In genomic region chr20:35284267-35284991, GRCh38 we compare ENCODE assay signal across 8 cellular contexts. TPM values are rescaled to one million over a fixed set of nuclear protein-coding genes. Genes with fewer than 3 reads are reported as not detected.
DNase-seq lines count a peak whose midpoint lies in the region; ATAC-seq, FAIRE-seq and TF ChIP-seq lines count a peak whose summit lies in the region.

Gene EIF6, minus strand, starts transcription at chr20:35284772. Its CDS starts 285 bp downstream, at chr20:35284487.

- BruUV-seq in HepG2 (replicated peaks; lab: Mats Ljungman, UMichigan) = no TSS peak

- peak within 1 kb of the TSS; percentile 95 for H3K27ac ChIP-seq in HepG2 (ENCODE audit: extremely low read length, insufficient read depth, low read length)

- H3K27me3 ChIP-seq in HepG2 (ENCODE audit: control insufficient read depth in 1 of 2, insufficient read depth in 2 of 2, low read length in 2 of 2) = peaks cover 0 to 2% of the 10 kb centered on the region in 2 experiments; a peak in 2 of 5 replicates

- H3K9me3 ChIP-seq in HepG2 (ENCODE audit: low read length) = no peaks in the 10 kb centered on the region

- no peak for DNase-seq in AG04449 (ENCODE audit: low read depth, low spot score)
- DNase-seq in NCI-H69 (lab: John Stamatoyannopoulos, UW) = peak; percentile 96
- DNase-seq in activated CD4-positive, alpha-beta T cell treated with anti-CD3 and anti-CD28 coated beads, Interleukin-2, amount 50 U/mL, for 1 hour = peak; percentile 55
- DNase-seq in dermis microvascular lymphatic vessel endothelial cell (ENCODE audit: low read depth in 2 of 2) = peak; percentile 50 to 82
- DNase-seq in HepG2 (ENCODE audit: low spot score) = peak; percentile 99
- DNase-seq in stimulated activated CD4-positive, alpha-beta T cell treated with anti-CD3 and anti-CD28 coated beads, Interleukin-4, amount 100 ng/mL, for 1 hour = peak; percentile 81

- peak within 1 kb of the TSS; percentile 62 for H2AFZ ChIP-seq in HepG2 (ENCODE audit: low read length)

- H3K36me3 ChIP-seq in HepG2 (replicated peaks in 1 of 2; ENCODE audit: control insufficient read depth in 1 of 2, insufficient read depth in 2 of 2, low read length in 2 of 2) = peaks cover 15 to 26% of the 10 kb centered on the region in 2 experiments

- H3K9ac ChIP-seq in HepG2 (ENCODE audit: insufficient read depth, low read depth, low read length) = peak within 1 kb of the TSS; percentile 97

- TF ChIP-seq CTCF in AG04449 (IDR thresholded peaks at IDR 0.05; ENCODE audit: insufficient read depth, low read length, missing control alignments) (no peak), HepG2 (CRISPR knock-in tag; IDR thresholded peaks at IDR 0.05) (peak; percentile 19; the same call in 1 of the 2 replicates)

- peak; percentile 77 for FAIRE-seq in HepG2 (lab: Jason Lieb, UNC)

- H3K79me2 ChIP-seq in HepG2 (ENCODE audit: insufficient read depth, low read length) = peaks cover 45% of the 10 kb centered on the region

- in situ Hi-C loops in HepG2 (cut with HindIII; ENCODE audit: extremely low pct_ligation_motif_present, low pct_unique_long_range_greater_than_20kb) = no loop called here

- POLR2A ChIA-PET in AG04449 (lab: Yijun Ruan, JAX) (interaction anchor here (0.8 to 1.4 kb wide), 9 partner anchors 9 to 460 kb away, joined by 3 to 6 read pairs (median 3); partner anchors contain the start of gene EDEM2), HepG2 (lab: Yijun Ruan, JAX) (interaction anchor here (0.6 to 3.5 kb wide), 41 partner anchors 10 to 670 kb away, joined by 3 to 80 read pairs (median 5); partner anchors contain the start of genes ACSS2, CEP250, EDEM2 and ERGIC3)

- WGBS in HepG2 (ENCODE audit: low lambda C conversion rate) = under 1% methylated on average over 48 of the region's 61 CpGs

- H3K4me2 ChIP-seq in HepG2 (ENCODE audit: low read depth, low read length) = peak within 1 kb of the TSS; percentile 91

- intact Hi-C loops in HepG2 (cut with micrococcal nuclease; ENCODE audit: unreplicated experiment) = no loop called here

- CTCF ChIA-PET in AG04449 (lab: Yijun Ruan, JAX) (interaction anchor here (0.7 to 5.0 kb wide), 14 partner anchors 8 to 164 kb away, joined by 3 to 42 read pairs (median 4); partner anchors contain the start of gene GDF5), HepG2 (lab: Yijun Ruan, JAX; ENCODE audit: low intra/inter-chr PET ratio, low total read pairs) (no interaction called here)

- H4K20me1 ChIP-seq in HepG2 (ENCODE audit: insufficient read depth, low read length) = peaks cover 23% of the 10 kb centered on the region

- TF ChIP-seq RAD21 in HepG2 (CRISPR knock-in tag; IDR thresholded peaks at IDR 0.05) = peak; percentile 44

- ATAC-seq in GM18907 (IDR thresholded peaks at IDR 0.05; ENCODE audit: unreplicated experiment) (peak; percentile 58), HG03354 (IDR thresholded peaks at IDR 0.05; ENCODE audit: poor library complexity, severe bottlenecking, unreplicated experiment) (peak; percentile 76), HepG2 (peak; percentile 76)

- peak; percentile 94 to 96 for TF ChIP-seq POLR2A in HepG2 (IDR thresholded peaks at IDR 0.05; ENCODE audit: insufficient read depth in 1 of 2, low read depth in 2 of 2, low read length in 2 of 2)

- H3K4me3 ChIP-seq in AG04449 (ENCODE audit: low read depth, low read length) (peak within 1 kb of the TSS; percentile 92), HepG2 (replicated peaks in 1 of 3; ENCODE audit: insufficient read depth in 1 of 3, low read depth in 2 of 3, low read length in 3 of 3) (peak within 1 kb of the TSS; percentile 80 to 98 (median 81))

- peak; percentile 43 to 59; a peak in 3 of 4 replicates for TF ChIP-seq EP300 in HepG2 (IDR thresholded peaks at IDR 0.05; ENCODE audit: low read depth in 2 of 2, low read length in 2 of 2)
- TF ChIP-seq EP300 in HepG2 (CRISPR knock-in tag; IDR thresholded peaks at IDR 0.05; ENCODE audit: borderline replicate concordance) = peak; percentile 55

- H3K4me1 ChIP-seq in HepG2 (ENCODE audit: insufficient read depth, low read length) = peaks cover 74% of the 10 kb centered on the region

TF ChIP-seq in HepG2, 621 proteins besides CTCF, POLR2A, EP300 and RAD21 (continues in another document):
- no peak for TF ChIP-seq ZNF567 (CRISPR knock-in tag; IDR thresholded peaks at IDR 0.05; ENCODE audit: borderline replicate concordance)
- TF ChIP-seq HNF4A (CRISPR knock-in tag; IDR thresholded peaks at IDR 0.05) = peak; percentile 92
- peak; percentile 70 for TF ChIP-seq HDAC2 (CRISPR knock-in tag; IDR thresholded peaks at IDR 0.05)
- peak; percentile 56; the same call in 1 of the 2 replicates for TF ChIP-seq FIP1L1 (IDR thresholded peaks at IDR 0.05; ENCODE audit: borderline replicate concordance, insufficient read depth, low read depth, low read length)
- TF ChIP-seq GTF3A (CRISPR knock-in tag; conservative IDR thresholded peaks at IDR 0.05) = no peak; the same call in 1 of the 2 replicates
- TF ChIP-seq, protein P1, sequence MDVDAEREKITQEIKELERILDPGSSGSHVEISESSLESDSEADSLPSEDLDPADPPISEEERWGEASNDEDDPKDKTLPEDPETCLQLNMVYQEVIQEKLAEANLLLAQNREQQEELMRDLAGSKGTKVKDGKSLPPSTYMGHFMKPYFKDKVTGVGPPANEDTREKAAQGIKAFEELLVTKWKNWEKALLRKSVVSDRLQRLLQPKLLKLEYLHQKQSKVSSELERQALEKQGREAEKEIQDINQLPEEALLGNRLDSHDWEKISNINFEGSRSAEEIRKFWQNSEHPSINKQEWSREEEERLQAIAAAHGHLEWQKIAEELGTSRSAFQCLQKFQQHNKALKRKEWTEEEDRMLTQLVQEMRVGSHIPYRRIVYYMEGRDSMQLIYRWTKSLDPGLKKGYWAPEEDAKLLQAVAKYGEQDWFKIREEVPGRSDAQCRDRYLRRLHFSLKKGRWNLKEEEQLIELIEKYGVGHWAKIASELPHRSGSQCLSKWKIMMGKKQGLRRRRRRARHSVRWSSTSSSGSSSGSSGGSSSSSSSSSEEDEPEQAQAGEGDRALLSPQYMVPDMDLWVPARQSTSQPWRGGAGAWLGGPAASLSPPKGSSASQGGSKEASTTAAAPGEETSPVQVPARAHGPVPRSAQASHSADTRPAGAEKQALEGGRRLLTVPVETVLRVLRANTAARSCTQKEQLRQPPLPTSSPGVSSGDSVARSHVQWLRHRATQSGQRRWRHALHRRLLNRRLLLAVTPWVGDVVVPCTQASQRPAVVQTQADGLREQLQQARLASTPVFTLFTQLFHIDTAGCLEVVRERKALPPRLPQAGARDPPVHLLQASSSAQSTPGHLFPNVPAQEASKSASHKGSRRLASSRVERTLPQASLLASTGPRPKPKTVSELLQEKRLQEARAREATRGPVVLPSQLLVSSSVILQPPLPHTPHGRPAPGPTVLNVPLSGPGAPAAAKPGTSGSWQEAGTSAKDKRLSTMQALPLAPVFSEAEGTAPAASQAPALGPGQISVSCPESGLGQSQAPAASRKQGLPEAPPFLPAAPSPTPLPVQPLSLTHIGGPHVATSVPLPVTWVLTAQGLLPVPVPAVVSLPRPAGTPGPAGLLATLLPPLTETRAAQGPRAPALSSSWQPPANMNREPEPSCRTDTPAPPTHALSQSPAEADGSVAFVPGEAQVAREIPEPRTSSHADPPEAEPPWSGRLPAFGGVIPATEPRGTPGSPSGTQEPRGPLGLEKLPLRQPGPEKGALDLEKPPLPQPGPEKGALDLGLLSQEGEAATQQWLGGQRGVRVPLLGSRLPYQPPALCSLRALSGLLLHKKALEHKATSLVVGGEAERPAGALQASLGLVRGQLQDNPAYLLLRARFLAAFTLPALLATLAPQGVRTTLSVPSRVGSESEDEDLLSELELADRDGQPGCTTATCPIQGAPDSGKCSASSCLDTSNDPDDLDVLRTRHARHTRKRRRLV (CRISPR knock-in tag; IDR thresholded peaks at IDR 0.05) = peak; percentile 96
- no peak for TF ChIP-seq PAX8 (CRISPR knock-in tag; IDR thresholded peaks at IDR 0.05; ENCODE audit: borderline replicate concordance)
- TF ChIP-seq JDP2 (CRISPR knock-in tag; IDR thresholded peaks at IDR 0.05; ENCODE audit: borderline replicate concordance) = peak; percentile 70; the same call in 1 of the 2 replicates
- TF ChIP-seq, protein P2, sequence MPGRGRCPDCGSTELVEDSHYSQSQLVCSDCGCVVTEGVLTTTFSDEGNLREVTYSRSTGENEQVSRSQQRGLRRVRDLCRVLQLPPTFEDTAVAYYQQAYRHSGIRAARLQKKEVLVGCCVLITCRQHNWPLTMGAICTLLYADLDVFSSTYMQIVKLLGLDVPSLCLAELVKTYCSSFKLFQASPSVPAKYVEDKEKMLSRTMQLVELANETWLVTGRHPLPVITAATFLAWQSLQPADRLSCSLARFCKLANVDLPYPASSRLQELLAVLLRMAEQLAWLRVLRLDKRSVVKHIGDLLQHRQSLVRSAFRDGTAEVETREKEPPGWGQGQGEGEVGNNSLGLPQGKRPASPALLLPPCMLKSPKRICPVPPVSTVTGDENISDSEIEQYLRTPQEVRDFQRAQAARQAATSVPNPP (CRISPR knock-in tag; IDR thresholded peaks at IDR 0.05) = no peak
- TF ChIP-seq ZNF879 (CRISPR knock-in tag; IDR thresholded peaks at IDR 0.05) = peak; percentile 73; the same call in 1 of the 2 replicates
- no peak for TF ChIP-seq HMGA1 (CRISPR knock-in tag; conservative IDR thresholded peaks at IDR 0.05)

RNA-seq across cellular contexts. Expression of gene EIF6, which starts in this region (rescaled TPM):
- 173 and 178 TPM in 2 replicates for total RNA-seq in dermis microvascular lymphatic vessel endothelial cell
- 462 and 603 TPM in 2 replicates for total RNA-seq in HepG2 (2016; rRNA removed; fragmentation: Illumina TruSeq; extraction: Trizol)
- total RNA-seq in HepG2 (2016; cell fraction: cytosol; rRNA removed; fragmentation: Illumina TruSeq; extraction: Trizol; ENCODE audit: low read depth) = 227 and 243 TPM in 2 replicates
- total RNA-seq in HepG2 (2016; cell fraction: insoluble cytoplasmic fraction; rRNA removed; fragmentation: Illumina TruSeq; extraction: Trizol) = 467 and 649 TPM in 2 replicates
- total RNA-seq in HepG2 (2016; cell fraction: membrane; rRNA removed; fragmentation: Illumina TruSeq; extraction: Trizol) = 251 and 271 TPM in 2 replicates
- 204 TPM in 2 replicates for total RNA-seq in HepG2 (2016; cell fraction: nucleus; rRNA removed; fragmentation: Illumina TruSeq; extraction: Trizol)
- polyA plus RNA-seq in HepG2 (2011; rRNA removed) = 466 and 470 TPM in 2 replicates
- 383 and 550 TPM in 2 replicates for polyA plus RNA-seq in HepG2 (2011; cell fraction: cytosol; rRNA removed)
- polyA plus RNA-seq in HepG2 (2011; cell fraction: nucleus; rRNA removed) = 838 and 950 TPM in 2 replicates
- polyA plus RNA-seq in HepG2 (2012) = 248 and 315 TPM in 2 replicates
- 237 and 250 TPM in 2 replicates for polyA plus RNA-seq in HepG2 (2016; cell fraction: cytosol; fragmentation: Illumina TruSeq; extraction: Trizol; ENCODE audit: low read depth)
- polyA plus RNA-seq in HepG2 (2016; cell fraction: insoluble cytoplasmic fraction; fragmentation: Illumina TruSeq; extraction: Trizol; ENCODE audit: low read depth) = 587 and 631 TPM in 2 replicates
- 232 and 240 TPM in 2 replicates for polyA plus RNA-seq in HepG2 (2016; cell fraction: membrane; fragmentation: Illumina TruSeq; extraction: Trizol; ENCODE audit: low read depth)
- polyA plus RNA-seq in HepG2 (2016; cell fraction: nucleus; fragmentation: Illumina TruSeq; extraction: Trizol; ENCODE audit: insufficient read depth, low read depth) = 358 and 379 TPM in 2 replicates
- polyA minus RNA-seq in HepG2 (2011; rRNA and poly(A)+ RNA removed; ENCODE audit: low replicate concordance) = 350 and 575 TPM in 2 replicates
- 144 and 146 TPM in 2 replicates for polyA minus RNA-seq in HepG2 (2011; cell fraction: cytosol; rRNA and poly(A)+ RNA removed)
- polyA minus RNA-seq in HepG2 (2011; cell fraction: nucleus; rRNA and poly(A)+ RNA removed) = 94.9 and 106 TPM in 2 replicates
